22 cellular contexts compared by ENCODE assay signal in the genomic region with DNA sequence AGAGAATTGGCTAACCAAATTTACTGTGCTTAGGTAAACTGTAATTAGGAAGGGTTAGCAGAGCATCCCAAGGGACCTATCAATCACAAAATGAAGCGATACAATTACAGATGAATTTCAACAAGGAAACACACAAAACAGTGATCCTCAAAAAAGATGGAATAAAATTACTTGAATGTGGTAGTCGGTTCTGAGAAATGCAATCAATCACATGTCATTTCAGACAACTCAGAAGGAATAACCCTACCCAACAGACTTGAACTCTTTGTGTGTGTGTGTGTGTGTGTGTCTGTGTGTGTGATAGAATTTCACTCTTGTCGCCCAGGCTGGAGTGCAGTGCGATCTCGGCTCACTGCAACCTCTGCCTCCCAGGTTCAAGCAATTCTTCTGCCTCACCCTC. TPM values are rescaled to one million over a fixed set of nuclear protein-coding genes. Genes with fewer than 3 reads are reported as not detected.
"Had no signal": no experiment of that assay in that cellular context is flagged by ENCODE, and none has a peak within 500 bp of the region (broad histone marks: within the 10 kb centered on the region; RNA-seq: fewer than 3 reads in every experiment).

No MANE protein-coding gene starts in this region.

- H3K9ac ChIP-seq: SK-N-SH had no signal

- H3K4me2 ChIP-seq: SK-N-SH had no signal

- H3K36me3 ChIP-seq: MG63 had no signal

- H3K27me3 ChIP-seq: MG63 had no signal

- H3K9me3 ChIP-seq: MG63, SK-N-SH had no signal

- H3K27ac ChIP-seq: HL-60, RWPE1 had no signal

- DNase-seq: KBM-7; MG63; NCI-H1092; NCI-H1417 treated with DMSO at 0.1 percent for 48 hours; NCI-H146; NCI-H1694 treated with DMSO at 0.1 percent for 48 hours; NCI-H1930; NCI-H2081; NCI-H2171; NCI-H345; NCI-H446 treated with DMSO at 0.1 percent for 48 hours; NCI-H510A treated with DMSO at 0.1 percent for 48 hours; NK-92 treated with Interleukin-12 subunit alpha and Interleukin-12 subunit beta, amount 100 ng/mL, for 24 hours; PC-3; SHP77; SK-N-SH; SW 1271; T-cell had no signal

- H3K9me2 ChIP-seq: SK-N-SH had no signal

- ATAC-seq: Panc1, PC-3, T-cell had no signal

- H3K4me3 ChIP-seq: MG63 had no signal

RNA-seq across cellular contexts. Expression of a gene that starts 43.5 kb away (rescaled TPM):
- total RNA-seq: OCI-LY7, PC-3 had no signal
